9 cellular contexts compared by ENCODE assay signal in genomic region chr11:75565916-75566762, GRCh38. TPM values are rescaled to one million over a fixed set of nuclear protein-coding genes. Genes with fewer than 3 reads are reported as not detected.
DNase-seq lines count a peak whose midpoint lies in the region; ATAC-seq and TF ChIP-seq lines count a peak whose summit lies in the region.
"Had no signal": no experiment of that assay in that cellular context is flagged by ENCODE, and none has a peak within 500 bp of the region (broad histone marks: within the 10 kb centered on the region; RNA-seq: fewer than 3 reads in every experiment).

No MANE protein-coding gene starts in this region.

- H3K4me3 ChIP-seq in AG09309 (ENCODE audit: control insufficient read depth, low read depth, low read length) (peak overlapping the region; percentile 96), NT2/D1 (ENCODE audit: insufficient read length, low read depth) (no peak overlapping the region), esophagus muscularis mucosa (peak overlapping the region in 3 of 4 donors; percentile 7 to 18 (median 18)), osteoblast (ENCODE audit: insufficient read depth, low read length) (peak overlapping the region; percentile 98)

- TF ChIP-seq EP300 in esophagus muscularis mucosa (IDR thresholded peaks at IDR 0.05) = no peak

- H4K20me1 ChIP-seq in osteoblast (ENCODE audit: insufficient read depth, low read length) = peaks cover 74% of the 10 kb centered on the region

- no peak for ATAC-seq in GM21825 (IDR thresholded peaks at IDR 0.05; ENCODE audit: unreplicated experiment)
- no peak for ATAC-seq in HG03469 (IDR thresholded peaks at IDR 0.05; ENCODE audit: unreplicated experiment)

- DNase-seq in AG09309 (ENCODE audit: low read depth) (no peak), NT2/D1 (ENCODE audit: low read depth, low spot score) (no peak), esophagus muscularis mucosa (ENCODE audit: extremely low spot score) (no peak), osteoblast (ENCODE audit: insufficient read length, low spot score, missing footprints) (peak; percentile 89), NOMO-1 treated with dmso at 0.1 percent for 144 hours (lab: John Stamatoyannopoulos, UW; ENCODE audit: unreplicated experiment) (no peak), NCI-H82 treated with DMSO at 0.1 percent for 48 hours (lab: John Stamatoyannopoulos, UW; ENCODE audit: unreplicated experiment) (no peak)
- DNase-seq: KG1 had no signal

- H3K9ac ChIP-seq in NT2/D1 (ENCODE audit: insufficient read length, low read depth) = peak overlapping the region; percentile 57

- H3K9me3 ChIP-seq in NT2/D1 (ENCODE audit: insufficient read depth, low read length) = no peaks in the 10 kb centered on the region
- no peaks in the 10 kb centered on the region for H3K9me3 ChIP-seq in esophagus muscularis mucosa
- H3K9me3 ChIP-seq in osteoblast (ENCODE audit: low read depth, low read length) = no peaks in the 10 kb centered on the region

- intact Hi-C loops in esophagus muscularis mucosa (cut with DNase I) = no loop called here

- 59% methylated on average over 13 of the region's 43 CpGs for WGBS in esophagus muscularis mucosa

- TF ChIP-seq POLR2A in esophagus muscularis mucosa (IDR thresholded peaks at IDR 0.05; ENCODE audit: low read depth) = no peak

- H3K79me2 ChIP-seq in osteoblast (ENCODE audit: insufficient read depth, low read length) = peaks cover 88% of the 10 kb centered on the region

- peaks cover 20% of the 10 kb centered on the region for H3K4me1 ChIP-seq in NT2/D1 (ENCODE audit: insufficient read depth, insufficient read length)
- H3K4me1 ChIP-seq in esophagus muscularis mucosa = peaks cover 80 to 86% (median 82%) of the 10 kb centered on the region in 4 donors
- H3K4me1 ChIP-seq in osteoblast (ENCODE audit: insufficient read depth, low read length) = peaks cover 45% of the 10 kb centered on the region

- no peak overlapping the region for H2AFZ ChIP-seq in osteoblast (ENCODE audit: low read length)

- peaks cover 79% of the 10 kb centered on the region for H3K36me3 ChIP-seq in NT2/D1 (ENCODE audit: insufficient read depth, insufficient read length, low read length)
- H3K36me3 ChIP-seq in esophagus muscularis mucosa = peaks cover 46 to 62% (median 55%) of the 10 kb centered on the region in 4 donors
- H3K36me3 ChIP-seq in osteoblast (ENCODE audit: insufficient read depth, low read length) = peaks cover 67% of the 10 kb centered on the region

- TF ChIP-seq CTCF in AG09309 (IDR thresholded peaks at IDR 0.05; ENCODE audit: control insufficient read depth, insufficient read depth, low read depth, low read length, missing control alignments) (no peak), esophagus muscularis mucosa (IDR thresholded peaks at IDR 0.05) (no peak), osteoblast (IDR thresholded peaks at IDR 0.05; ENCODE audit: extremely low read depth, low read depth, low read length) (no peak)

- H3K27ac ChIP-seq in esophagus muscularis mucosa (replicated peaks in 1 of 4) = peak overlapping the region; percentile 99 to 100 (median 100)
- peak overlapping the region; percentile 98 for H3K27ac ChIP-seq in osteoblast (ENCODE audit: low read depth, low read length)

- no peaks in the 10 kb centered on the region for H3K27me3 ChIP-seq in NT2/D1 (ENCODE audit: insufficient read depth, insufficient read length)
- no peaks in the 10 kb centered on the region for H3K27me3 ChIP-seq in esophagus muscularis mucosa
- no peaks in the 10 kb centered on the region for H3K27me3 ChIP-seq in osteoblast (ENCODE audit: insufficient read depth, low read length)

- peak overlapping the region; percentile 88 for H3K4me2 ChIP-seq in osteoblast (ENCODE audit: insufficient read depth, low read length)

RNA-seq across cellular contexts. Expression of gene SERPINH1, which starts 4.1 kb away (rescaled TPM):
- 100 to 1,000 TPM; 162 to 270 (median 219) TPM for total RNA-seq in esophagus muscularis mucosa
- total RNA-seq in osteoblast = 1,145 and 1,318 TPM in 2 replicates

RNA-seq across cellular contexts. Expression of gene GDPD5, which starts 40.4 kb away (rescaled TPM):
- total RNA-seq in esophagus muscularis mucosa (1 to 10 TPM; 5.1 to 9.3 (median 8.4) TPM), osteoblast (13.4 and 14.1 TPM in 2 replicates)
